In the genomic region with DNA sequence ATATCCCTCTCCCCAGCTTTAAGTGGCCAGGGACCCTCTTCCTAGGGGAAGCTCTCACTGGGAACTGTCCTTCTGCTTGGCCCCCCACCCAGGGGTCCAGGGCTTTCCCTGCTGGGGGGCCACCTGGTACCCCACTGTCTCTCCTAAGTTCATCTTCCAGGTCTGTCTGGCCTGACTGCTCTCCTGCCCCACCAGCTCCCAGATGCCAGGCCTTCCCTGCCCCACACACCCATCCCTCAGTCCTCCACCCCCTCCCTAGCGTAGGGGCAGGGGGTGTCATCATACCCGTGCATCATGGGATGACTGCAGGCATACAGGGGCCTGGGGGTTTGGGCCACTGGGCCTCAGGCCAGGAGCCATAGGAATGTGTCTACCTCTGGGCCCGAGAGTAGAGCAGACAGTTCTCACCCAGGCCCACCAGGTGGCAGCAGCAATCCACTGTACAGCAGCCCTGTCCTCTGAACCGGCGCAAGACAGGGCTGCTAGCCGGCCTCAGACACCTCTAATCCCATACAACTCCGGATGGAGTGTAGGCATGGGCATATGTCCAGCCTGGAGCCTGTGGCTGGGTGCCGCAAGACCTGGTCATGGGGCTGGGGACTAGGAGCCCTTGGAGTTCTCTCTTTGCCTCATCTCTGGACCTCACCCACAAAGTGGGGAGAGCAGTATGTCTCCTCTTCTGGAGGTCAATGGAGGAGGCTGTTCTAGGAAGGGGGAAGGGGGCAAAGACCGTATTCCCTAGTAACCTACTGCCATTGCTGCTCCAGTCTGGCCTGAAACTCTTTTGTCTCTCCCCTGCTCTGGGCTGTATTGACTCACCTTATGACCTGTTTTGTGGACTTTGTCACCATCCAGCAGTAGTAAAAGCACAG, we compare ENCODE assay signal across 8 cellular contexts. TPM values are rescaled to one million over a fixed set of nuclear protein-coding genes. Genes with fewer than 3 reads are reported as not detected.
A peak's percentile ranks its signal among the peaks of the same experiment; 100 is the strongest.
DNase-seq lines count a peak whose midpoint lies in the region; ATAC-seq and TF ChIP-seq lines count a peak whose summit lies in the region.

No MANE protein-coding gene starts in this region.

- peak; percentile 88 for ATAC-seq in HG02885 (IDR thresholded peaks at IDR 0.05; ENCODE audit: poor library complexity, unreplicated experiment)
- peak; percentile 93 for ATAC-seq in WTC11

- no peak overlapping the region for H3K4me3 ChIP-seq in cardiac fibroblast (replicated peaks in 1 of 2; ENCODE audit: low read depth in 2 of 2, low read length in 2 of 2)

- CTCF ChIA-PET in WTC11 (lab: Charles Lee) = interaction anchor here (0.9 to 3.8 kb wide), 12 partner anchors 10 to 239 kb away, joined by 4 to 25 read pairs (median 9); partner anchors contain the start of genes COX14, LIMA1 and SMARCD1

- H3K27ac Mint-ChIP-seq in WTC11 = peak overlapping the region; percentile 72; the same call in 1 of the 2 replicates

- H3K4me1 Mint-ChIP-seq in WTC11 = peaks cover 18% of the 10 kb centered on the region

- DNase-seq in activated gamma-delta T cell treated with Interleukin-2 at 50 U/mL for 16 hours (peak; percentile 81), activated gamma-delta T cell (lab: John Stamatoyannopoulos, UW) (no peak), NCI-H2171 (lab: John Stamatoyannopoulos, UW) (peak; percentile 40), WTC11 (ENCODE audit: low spot score) (peak; percentile 93), cardiac fibroblast (ENCODE audit: low read depth in 2 of 2) (peak; percentile 86 to 90), kidney glomerular epithelial cell (lab: John Stamatoyannopoulos, UW) (peak; percentile 81)
- peak; percentile 78 for DNase-seq in stimulated activated CD4-positive, alpha-beta T cell treated with anti-CD3 and anti-CD28 coated beads, Interleukin-1b, Interleukin-23, amount 100 ng/mL, for 48 hours

- POLR2A ChIA-PET in WTC11 (lab: Charles Lee) = interaction anchor here (0.7 kb wide), 1 partner anchor 247 kb away, joined by 3 read pairs; the partner anchor contains the start of gene NCKAP5L

- no peaks in the 10 kb centered on the region for H3K36me3 Mint-ChIP-seq in WTC11

- H3K9me3 Mint-ChIP-seq in WTC11 = no peaks in the 10 kb centered on the region

- TF ChIP-seq CTCF in WTC11 (IDR thresholded peaks at IDR 0.05) (peak; percentile 84), cardiac fibroblast (IDR thresholded peaks at IDR 0.05; ENCODE audit: low read depth, low read length) (peak; percentile 89)

- H3K27me3 Mint-ChIP-seq in WTC11 (ENCODE audit: low read depth) = peaks cover 8% of the 10 kb centered on the region

- H3K4me3 Mint-ChIP-seq in WTC11 = no peak overlapping the region

TF ChIP-seq in WTC11, 78 proteins besides CTCF, POLR2A, EP300 and RAD21:
- TF ChIP-seq GRHL2 (CRISPR knock-in tag; IDR thresholded peaks at IDR 0.05; ENCODE audit: insufficient replicate concordance, severe bottlenecking) (no peak), PRDM15 (CRISPR knock-in tag; IDR thresholded peaks at IDR 0.05) (no peak), ZNF671 (CRISPR knock-in tag; IDR thresholded peaks at IDR 0.05) (no peak), ZMAT4 (CRISPR knock-in tag; IDR thresholded peaks at IDR 0.05) (no peak), NFATC4 (CRISPR knock-in tag; IDR thresholded peaks at IDR 0.05) (no peak), ESRRA (CRISPR knock-in tag; IDR thresholded peaks at IDR 0.05; ENCODE audit: borderline replicate concordance) (no peak), EMX1 (CRISPR knock-in tag; IDR thresholded peaks at IDR 0.05) (no peak), MYBL2 (CRISPR knock-in tag; IDR thresholded peaks at IDR 0.05) (no peak), IRF2 (CRISPR knock-in tag; IDR thresholded peaks at IDR 0.05; ENCODE audit: borderline replicate concordance, low read depth) (no peak), NR2C2 (CRISPR knock-in tag; IDR thresholded peaks at IDR 0.05) (no peak), ZNF232 (CRISPR knock-in tag; IDR thresholded peaks at IDR 0.05) (no peak)
- TF ChIP-seq, protein P1, sequence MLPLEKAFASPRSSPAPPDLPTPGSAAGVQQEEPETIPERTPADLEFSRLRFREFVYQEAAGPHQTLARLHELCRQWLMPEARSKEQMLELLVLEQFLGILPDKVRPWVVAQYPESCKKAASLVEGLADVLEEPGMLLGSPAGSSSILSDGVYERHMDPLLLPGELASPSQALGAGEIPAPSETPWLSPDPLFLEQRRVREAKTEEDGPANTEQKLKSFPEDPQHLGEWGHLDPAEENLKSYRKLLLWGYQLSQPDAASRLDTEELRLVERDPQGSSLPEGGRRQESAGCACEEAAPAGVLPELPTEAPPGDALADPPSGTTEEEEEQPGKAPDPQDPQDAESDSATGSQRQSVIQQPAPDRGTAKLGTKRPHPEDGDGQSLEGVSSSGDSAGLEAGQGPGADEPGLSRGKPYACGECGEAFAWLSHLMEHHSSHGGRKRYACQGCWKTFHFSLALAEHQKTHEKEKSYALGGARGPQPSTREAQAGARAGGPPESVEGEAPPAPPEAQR (CRISPR knock-in tag; IDR thresholded peaks at IDR 0.05) = no peak
- TF ChIP-seq, protein P2, sequence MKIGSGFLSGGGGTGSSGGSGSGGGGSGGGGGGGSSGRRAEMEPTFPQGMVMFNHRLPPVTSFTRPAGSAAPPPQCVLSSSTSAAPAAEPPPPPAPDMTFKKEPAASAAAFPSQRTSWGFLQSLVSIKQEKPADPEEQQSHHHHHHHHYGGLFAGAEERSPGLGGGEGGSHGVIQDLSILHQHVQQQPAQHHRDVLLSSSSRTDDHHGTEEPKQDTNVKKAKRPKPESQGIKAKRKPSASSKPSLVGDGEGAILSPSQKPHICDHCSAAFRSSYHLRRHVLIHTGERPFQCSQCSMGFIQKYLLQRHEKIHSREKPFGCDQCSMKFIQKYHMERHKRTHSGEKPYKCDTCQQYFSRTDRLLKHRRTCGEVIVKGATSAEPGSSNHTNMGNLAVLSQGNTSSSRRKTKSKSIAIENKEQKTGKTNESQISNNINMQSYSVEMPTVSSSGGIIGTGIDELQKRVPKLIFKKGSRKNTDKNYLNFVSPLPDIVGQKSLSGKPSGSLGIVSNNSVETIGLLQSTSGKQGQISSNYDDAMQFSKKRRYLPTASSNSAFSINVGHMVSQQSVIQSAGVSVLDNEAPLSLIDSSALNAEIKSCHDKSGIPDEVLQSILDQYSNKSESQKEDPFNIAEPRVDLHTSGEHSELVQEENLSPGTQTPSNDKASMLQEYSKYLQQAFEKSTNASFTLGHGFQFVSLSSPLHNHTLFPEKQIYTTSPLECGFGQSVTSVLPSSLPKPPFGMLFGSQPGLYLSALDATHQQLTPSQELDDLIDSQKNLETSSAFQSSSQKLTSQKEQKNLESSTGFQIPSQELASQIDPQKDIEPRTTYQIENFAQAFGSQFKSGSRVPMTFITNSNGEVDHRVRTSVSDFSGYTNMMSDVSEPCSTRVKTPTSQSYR (CRISPR knock-in tag; IDR thresholded peaks at IDR 0.05) = no peak
TF ChIP-seq in WTC11: peak in this region for 0.

RNA-seq across cellular contexts. Expression of gene SMARCD1, which starts 10.0 kb away (rescaled TPM):
- total RNA-seq in WTC11 (2021) = 150 to 165 TPM (median 152 TPM) in 3 replicates

RNA-seq across cellular contexts. Expression of gene ASIC1, which starts 17.8 kb away (rescaled TPM):
- 3.9 to 4.9 TPM (median 4.5 TPM) in 3 replicates for total RNA-seq in WTC11 (2021)

RNA-seq across cellular contexts. Expression of gene GPD1, which starts 28.6 kb away (rescaled TPM):
- total RNA-seq in WTC11 (2021) = 0.39 to 0.77 TPM (median 0.62 TPM) in 3 replicates

RNA-seq across cellular contexts. Expression of gene COX14, which starts 36.9 kb away (rescaled TPM):
- 34.0 to 41.4 TPM (median 40.4 TPM) in 3 replicates for total RNA-seq in WTC11 (2021)

RNA-seq across cellular contexts. Expression of gene RACGAP1, which starts 49.9 kb away (rescaled TPM):
- 76.6 to 87.7 TPM (median 77.3 TPM) in 3 replicates for total RNA-seq in WTC11 (2021)
